ENCODE assay signal across 32 cellular contexts in genomic region chr4:23567338-23567737, GRCh38.
"Had no signal": no experiment of that assay in that cellular context is flagged by ENCODE, and none has a peak within 500 bp of the region (broad histone marks: within the 10 kb centered on the region; RNA-seq: fewer than 3 reads in every experiment).

No MANE protein-coding gene starts in this region.

- H3K36me3 Mint-ChIP-seq: activated naive CD8-positive, alpha-beta T cell had no signal

- H3K9me3 Mint-ChIP-seq: activated CD8-positive, alpha-beta T cell treated with anti-CD3 and anti-CD28 coated beads for 36 hours; T-helper 2 cell treated with Interferon-gamma antibody and Interleukin-4, amounts not matched to agents 5 μg/mL and 100 μg/mL, for 36 hours had no signal

- H3K4me3 Mint-ChIP-seq: activated B cell treated with CpG ODN at 0.5 μM for 24 hours; activated CD8-positive, alpha-beta T cell treated with anti-CD3 and anti-CD28 coated beads for 36 hours; activated naive CD8-positive, alpha-beta T cell; activated T-cell treated with anti-CD3 and anti-CD28 coated beads, Interleukin-2, amount 50 U/mL, for 4 hours; activated T-helper 17 cell treated with anti-CD3 and anti-CD28 coated beads, Interleukin-2, amount 50 U/mL, for 72 hours; dendritic cell treated with granulocyte-macrophage colony-stimulating factor and Interleukin-4, amounts not matched to agents 40 ng/mL and 50 ng/mL, for 4 days; endodermal cell; T-helper 17 cell; T-helper 2 cell treated with Interferon-gamma antibody and Interleukin-4, amounts not matched to agents 5 μg/mL and 100 μg/mL, for 36 hours had no signal

- H3K27me3 ChIP-seq: body of pancreas, dorsolateral prefrontal cortex, esophagus squamous epithelium had no signal

- H3K4me1 ChIP-seq: body of pancreas, esophagus squamous epithelium had no signal

- H3K4me1 Mint-ChIP-seq: activated B cell treated with CpG ODN at 0.5 μM for 24 hours; activated T-helper 17 cell treated with anti-CD3 and anti-CD28 coated beads, Interleukin-2, amount 50 U/mL, for 72 hours; T-helper 17 cell had no signal

- H3K4me3 ChIP-seq: body of pancreas, coronary artery, dorsolateral prefrontal cortex, esophagus squamous epithelium had no signal

- H3K27me3 Mint-ChIP-seq: activated B cell treated with CpG ODN at 0.5 μM for 24 hours; activated CD8-positive, alpha-beta T cell treated with anti-CD3 and anti-CD28 coated beads for 36 hours; activated naive CD8-positive, alpha-beta T cell; activated T-helper 17 cell treated with anti-CD3 and anti-CD28 coated beads, Interleukin-2, amount 50 U/mL, for 72 hours; dendritic cell treated with granulocyte-macrophage colony-stimulating factor and Interleukin-4, amounts not matched to agents 40 ng/mL and 50 ng/mL, for 4 days; T-helper 17 cell had no signal

- H3K36me3 ChIP-seq: esophagus squamous epithelium had no signal

- DNase-seq: activated B cell treated with CpG ODN at 0.5 μM for 24 hours; activated CD4-positive, alpha-beta T cell treated with anti-CD3 and anti-CD28 coated beads for 48 hours; activated CD4-positive, alpha-beta T cell treated with anti-CD3 and anti-CD28 coated beads, Interleukin-2, amount 50 U/mL, for 1 hour; activated CD4-positive, alpha-beta T cell treated with anti-CD3 and anti-CD28 coated beads, Interleukin-2, amount 50 U/mL, for 48 hours; activated CD8-positive, alpha-beta memory T cell treated with anti-CD3 and anti-CD28 coated beads for 24 hours; activated CD8-positive, alpha-beta T cell treated with anti-CD3 and anti-CD28 coated beads for 36 hours; activated effector memory CD4-positive, alpha-beta T cell treated with Interleukin-2 at 50 U/mL for 16 hours; activated gamma-delta T cell treated with Interleukin-2 at 50 U/mL for 16 hours; activated naive CD4-positive, alpha-beta T cell treated with anti-CD3 and anti-CD28 coated beads, Interleukin-2, amount 50 U/mL, for 16 hours; activated naive CD4-positive, alpha-beta T cell treated with Interleukin-2 at 50 U/mL for 16 hours; activated T-cell treated with anti-CD3 and anti-CD28 coated beads, Interleukin-2, amount 50 U/mL, for 4 hours; amygdala; aorta; body of pancreas; caudate nucleus; cerebellar nuclear complex; dorsolateral prefrontal cortex; effector memory CD4-positive, alpha-beta T cell; endodermal cell; erythroblast; esophagus squamous epithelium; foreskin melanocyte; head of caudate nucleus; T-helper 1 cell; T-helper 17 cell; T1000 had no signal

- H3K9me3 ChIP-seq: body of pancreas, esophagus squamous epithelium had no signal

- ATAC-seq: activated CD4-positive, CD25-positive, alpha-beta regulatory T cell treated with anti-CD3 and anti-CD28 coated beads, Interleukin-2, amount 50 U/mL, for 24 hours; activated CD8-positive, alpha-beta T cell treated with anti-CD3 and anti-CD28 coated beads for 36 hours; activated T-cell treated with anti-CD3 and anti-CD28 coated beads, Interleukin-2, amount 50 U/mL, for 4 hours; activated T-helper 17 cell treated with anti-CD3 and anti-CD28 coated beads, Interleukin-2, amount 50 U/mL, for 72 hours; body of pancreas; T-helper 17 cell had no signal

- H3K27ac ChIP-seq: body of pancreas, coronary artery, dorsolateral prefrontal cortex, esophagus squamous epithelium had no signal

- H3K27ac Mint-ChIP-seq: activated B cell treated with CpG ODN at 0.5 μM for 24 hours; activated CD8-positive, alpha-beta T cell treated with anti-CD3 and anti-CD28 coated beads for 36 hours; activated naive CD8-positive, alpha-beta T cell; activated T-helper 17 cell treated with anti-CD3 and anti-CD28 coated beads, Interleukin-2, amount 50 U/mL, for 72 hours; dendritic cell treated with granulocyte-macrophage colony-stimulating factor and Interleukin-4, amounts not matched to agents 40 ng/mL and 50 ng/mL, for 4 days; endodermal cell; T-helper 17 cell; T-helper 2 cell treated with Interferon-gamma antibody and Interleukin-4, amounts not matched to agents 5 μg/mL and 100 μg/mL, for 36 hours had no signal
